ENCODE assay signal across 22 cellular contexts in genomic region chr6:168411130-168411529, GRCh38.
"Had no signal": no experiment of that assay in that cellular context is flagged by ENCODE, and none has a peak within 500 bp of the region (broad histone marks: within the 10 kb centered on the region; RNA-seq: fewer than 3 reads in every experiment).

No MANE protein-coding gene starts in this region.

- H3K4me3 ChIP-seq: cardiac muscle cell, PC-9 had no signal

- H3K27me3 ChIP-seq: brain microvascular endothelial cell, cardiac muscle cell had no signal

- H3K4me2 ChIP-seq: PC-9 had no signal

- DNase-seq: activated B cell treated with CpG ODN at 0.5 μM for 24 hours; activated CD4-positive, alpha-beta T cell treated with anti-CD3 and anti-CD28 coated beads for 1 hour; activated CD4-positive, alpha-beta T cell treated with anti-CD3 and anti-CD28 coated beads, Interleukin-2, amount 10 ng/mL, durations not matched to agents 24 days and 14 days; activated CD4-positive, alpha-beta T cell treated with anti-CD3 and anti-CD28 coated beads, Interleukin-2, amount 50 U/mL, for 48 hours; activated gamma-delta T cell; activated naive CD4-positive, alpha-beta T cell treated with anti-CD3 and anti-CD28 coated beads for 36 hours; activated T-cell treated with anti-CD3 and anti-CD28 coated beads for 4 hours; activated T-cell treated with anti-CD3 and anti-CD28 coated beads, Interleukin-2, amount 50 U/mL, for 48 hours; amygdala; brain microvascular endothelial cell; Karpas-422; NCI-H1105 treated with DMSO at 0.1 percent for 48 hours; NCI-H1436 treated with DMSO at 0.1 percent for 48 hours; NCI-H187; NCI-H2081; NCI-H446; NCI-H524; PC-9; SHP77 treated with DMSO at 0.1 percent for 48 hours; T-helper 17 cell; T-helper 9 cell had no signal

- H3K36me3 ChIP-seq: brain microvascular endothelial cell, cardiac muscle cell had no signal

- H3K27ac ChIP-seq: brain microvascular endothelial cell, cardiac muscle cell, PC-9 had no signal

- H2AFZ ChIP-seq: PC-9 had no signal
